In genomic region chr13:112722433-112723250, GRCh38 we compare ENCODE assay signal across 8 cellular contexts. TPM values are rescaled to one million over a fixed set of nuclear protein-coding genes. Genes with fewer than 3 reads are reported as not detected.
DNase-seq lines count a peak whose midpoint lies in the region; FAIRE-seq and TF ChIP-seq lines count a peak whose summit lies in the region.

No MANE protein-coding gene starts in this region.

- CTCF ChIA-PET in Calu3 (lab: Charles Lee): no interaction called here

- peak; percentile 62 for FAIRE-seq in endometrium (lab: Jason Lieb, UNC)
- FAIRE-seq in frontal cortex (lab: Jason Lieb, UNC): no peak

- H3K4me3 Mint-ChIP-seq in Calu3 (ENCODE audit: low read depth, unreplicated experiment): peak overlapping the region; percentile 62
- H3K4me3 Mint-ChIP-seq in nephron: peak overlapping the region in 1 of 3 experiments; percentile 53
- no peak overlapping the region for H3K4me3 Mint-ChIP-seq in glutamatergic neuron (ENCODE audit: unreplicated experiment)

- H3K36me3 Mint-ChIP-seq in Calu3 (ENCODE audit: insufficient read depth, unreplicated experiment) (peaks cover 19% of the 10 kb centered on the region), nephron (ENCODE audit: low read depth) (peaks cover 10% of the 10 kb centered on the region), glutamatergic neuron (ENCODE audit: unreplicated experiment) (peaks cover 13% of the 10 kb centered on the region)

- peaks cover 41% of the 10 kb centered on the region for H3K4me1 Mint-ChIP-seq in Calu3 (ENCODE audit: low read depth, unreplicated experiment)
- H3K4me1 Mint-ChIP-seq in nephron: peaks cover 55% of the 10 kb centered on the region
- peaks cover 20% of the 10 kb centered on the region for H3K4me1 Mint-ChIP-seq in glutamatergic neuron (ENCODE audit: low read depth, unreplicated experiment)

- TF ChIP-seq CTCF in Calu3 (IDR thresholded peaks at IDR 0.05; ENCODE audit: unreplicated experiment) (no peak), nephron (IDR thresholded peaks at IDR 0.05; ENCODE audit: unreplicated experiment in 3 of 3) (no peak), glutamatergic neuron (IDR thresholded peaks at IDR 0.05; ENCODE audit: partially characterized antibody, unreplicated experiment) (no peak), GM10266 (IDR thresholded peaks at IDR 0.05; ENCODE audit: control insufficient read depth, insufficient read depth, low read depth, missing control alignments) (no peak)

- DNase-seq in Calu3: peak; percentile 62
- peak; percentile 55 for DNase-seq in NCI-H69 (lab: John Stamatoyannopoulos, UW)
- DNase-seq in glutamatergic neuron: no peak
- DNase-seq in retina: no peak
- no peak for DNase-seq in frontal cortex (ENCODE audit: low spot score in 2 of 2)
- no peak for DNase-seq in GM10266 (ENCODE audit: extremely low spot score)

- H3K9me3 Mint-ChIP-seq in Calu3 (ENCODE audit: low read depth, unreplicated experiment) (no peaks in the 10 kb centered on the region), nephron (no peaks in the 10 kb centered on the region), glutamatergic neuron (ENCODE audit: unreplicated experiment) (no peaks in the 10 kb centered on the region)

- H3K27ac Mint-ChIP-seq in Calu3 (ENCODE audit: unreplicated experiment) (peak overlapping the region; percentile 93), nephron (peak overlapping the region; percentile 73 to 97 (median 86)), glutamatergic neuron (ENCODE audit: unreplicated experiment) (no peak overlapping the region)

- H3K27me3 Mint-ChIP-seq in Calu3 (ENCODE audit: unreplicated experiment) (no peaks in the 10 kb centered on the region), nephron (ENCODE audit: low read depth) (peaks cover 13% of the 10 kb centered on the region), glutamatergic neuron (ENCODE audit: unreplicated experiment) (peaks cover 6% of the 10 kb centered on the region)

- intact Hi-C loops in Calu3 (cut with micrococcal nuclease; ENCODE audit: unreplicated experiment): no loop called here

- BruUV-seq in Calu3 (replicated peaks; lab: Mats Ljungman, UMichigan): no TSS peak

RNA-seq across cellular contexts. Expression of gene ATP11A, which starts 32.8 kb away (rescaled TPM):
- total RNA-seq in Calu3 (2022): 113 and 115 TPM in 2 replicates
- 127 TPM for total RNA-seq in glutamatergic neuron (ENCODE audit: unreplicated experiment)
- 6.9 TPM for total RNA-seq in frontal cortex

Comparison
In these comparisons a context has a peak if more than half of its experiments do, and no peak if none do; other contexts are left out.
1. DNase-seq: peak in Calu3 (single experiment) and NCI-H69 (single experiment); none in glutamatergic neuron (single experiment), retina (single experiment), frontal cortex (0 of 2) and GM10266 (single experiment).
2. RNA of gene ATP11A, which starts 32.8 kb away (total RNA-seq): 127 TPM in glutamatergic neuron (single experiment) and 113 to 115 TPM in Calu3; 6.9 TPM in frontal cortex (single experiment); every median in the first group is over 10 times any median in the second.